ENCODE assay signal across 16 cellular contexts in genomic region chr4:6767725-6768538, GRCh38. TPM values are rescaled to one million over a fixed set of nuclear protein-coding genes. Genes with fewer than 3 reads are reported as not detected.
DNase-seq lines count a peak whose midpoint lies in the region; ATAC-seq, FAIRE-seq and TF ChIP-seq lines count a peak whose summit lies in the region.
"Had no signal": no experiment of that assay in that cellular context is flagged by ENCODE, and none has a peak within 500 bp of the region (broad histone marks: within the 10 kb centered on the region; RNA-seq: fewer than 3 reads in every experiment).

No MANE protein-coding gene starts in this region.

- intact Hi-C loops in HepG2 (cut with micrococcal nuclease; ENCODE audit: unreplicated experiment) = no loop called here
- intact Hi-C loops in right lobe of liver (cut with DNase I) = no loop called here
- intact Hi-C loops in body of pancreas (cut with DNase I) = no loop called here
- intact Hi-C loops in mucosa of descending colon (cut with DNase I, micrococcal nuclease) = no loop called here

- peak overlapping the region; percentile 47 for H3K9ac ChIP-seq in HepG2 (ENCODE audit: insufficient read depth, low read depth, low read length)

- H3K27me3 ChIP-seq in HepG2 (ENCODE audit: control insufficient read depth in 1 of 2, insufficient read depth in 2 of 2, low read length in 2 of 2) (no peaks in the 10 kb centered on the region), right lobe of liver (no peaks in the 10 kb centered on the region), body of pancreas (no peaks in the 10 kb centered on the region)
- H3K27me3 ChIP-seq: upper lobe of left lung had no signal

- TF ChIP-seq POLR2A in HepG2 (IDR thresholded peaks at IDR 0.05; ENCODE audit: insufficient read depth in 1 of 2, low read depth in 2 of 2, low read length in 2 of 2) (no peak), right lobe of liver (IDR thresholded peaks at IDR 0.05) (no peak), body of pancreas (IDR thresholded peaks at IDR 0.05) (no peak)

- H3K9me3 ChIP-seq in HepG2 (ENCODE audit: low read length) (no peaks in the 10 kb centered on the region), right lobe of liver (no peaks in the 10 kb centered on the region), body of pancreas (no peaks in the 10 kb centered on the region), mucosa of descending colon (no peaks in the 10 kb centered on the region)
- H3K9me3 ChIP-seq: upper lobe of left lung had no signal

- TF ChIP-seq CTCF in HepG2 (CRISPR knock-in tag; IDR thresholded peaks at IDR 0.05) (no peak), right lobe of liver (IDR thresholded peaks at IDR 0.05) (no peak), body of pancreas (IDR thresholded peaks at IDR 0.05) (no peak), mucosa of descending colon (IDR thresholded peaks at IDR 0.05) (no peak)

- FAIRE-seq in HepG2 (lab: Jason Lieb, UNC) (peak; percentile 23), urothelium cell line (lab: Jason Lieb, UNC) (peak; percentile 35)
- FAIRE-seq: islet of Langerhans had no signal

- WGBS in HepG2 (ENCODE audit: low lambda C conversion rate) = 10% methylated on average over 19 of the region's 23 CpGs
- 63% methylated on average over 12 of the region's 23 CpGs for WGBS in right lobe of liver (ENCODE audit: insufficient coverage, low coverage, low lambda C conversion rate, missing lambda C conversion rate)
- WGBS in body of pancreas, 2 donors = 45 to 60% methylated on average over 13 to 22 of the region's 23 CpGs

- BruUV-seq in HepG2 (replicated peaks; lab: Mats Ljungman, UMichigan) = no TSS peak

- no peaks in the 10 kb centered on the region for H4K20me1 ChIP-seq in HepG2 (ENCODE audit: insufficient read depth, low read length)

- H3K79me2 ChIP-seq in HepG2 (ENCODE audit: insufficient read depth, low read length) = no peaks in the 10 kb centered on the region

- in situ Hi-C loops in HepG2 (cut with HindIII; ENCODE audit: extremely low pct_ligation_motif_present, low pct_unique_long_range_greater_than_20kb) = no loop called here

- POLR2A ChIA-PET in HepG2 (lab: Yijun Ruan, JAX) = interaction anchor here (0.7 to 9.3 kb wide), 24 partner anchors 8 to 336 kb away, joined by 3 to 207 read pairs (median 6); partner anchors contain the start of genes GRPEL1, MRFAP1L1 and S100P

- TF ChIP-seq RAD21 in HepG2 (CRISPR knock-in tag; IDR thresholded peaks at IDR 0.05) = no peak

- H3K27ac ChIP-seq in HepG2 (ENCODE audit: extremely low read length, insufficient read depth, low read length) (peak overlapping the region; percentile 18), right lobe of liver (no peak overlapping the region), body of pancreas (peak overlapping the region; percentile 25 to 79 (median 64))
- H3K27ac ChIP-seq: upper lobe of left lung had no signal

- ATAC-seq in HepG2 = peak; percentile 63
- no peak for ATAC-seq in right lobe of liver
- ATAC-seq in body of pancreas = peak; percentile 34
- peak; percentile 66 for ATAC-seq in mucosa of descending colon
- no peak for ATAC-seq in HG02884 (IDR thresholded peaks at IDR 0.05; ENCODE audit: unreplicated experiment)

- TF ChIP-seq EP300 in HepG2 (IDR thresholded peaks at IDR 0.05; ENCODE audit: low read depth in 2 of 2, low read length in 2 of 2) (peak in 1 of 2 experiments; percentile 50; a peak in 2 of 4 replicates), HepG2 (CRISPR knock-in tag; IDR thresholded peaks at IDR 0.05; ENCODE audit: borderline replicate concordance) (peak; percentile 40; the same call in 1 of the 2 replicates)

- H3K36me3 ChIP-seq in HepG2 (replicated peaks in 1 of 2; ENCODE audit: control insufficient read depth in 1 of 2, insufficient read depth in 2 of 2, low read length in 2 of 2) = no peaks in the 10 kb centered on the region
- H3K36me3 ChIP-seq in right lobe of liver = no peaks in the 10 kb centered on the region
- no peaks in the 10 kb centered on the region for H3K36me3 ChIP-seq in body of pancreas (replicated peaks in 1 of 2; ENCODE audit: insufficient read depth in 1 of 2, low read depth in 2 of 2)
- H3K36me3 ChIP-seq in mucosa of descending colon (ENCODE audit: low read depth) = no peaks in the 10 kb centered on the region
- H3K36me3 ChIP-seq: upper lobe of left lung had no signal

- H2AFZ ChIP-seq in HepG2 (ENCODE audit: low read length) = no peak overlapping the region

- CTCF ChIA-PET in HepG2 (lab: Yijun Ruan, JAX; ENCODE audit: low intra/inter-chr PET ratio, low total read pairs) = no interaction called here

- peak; percentile 73 for DNase-seq in HepG2 (ENCODE audit: low spot score)
- DNase-seq in right lobe of liver = no peak
- peak in 2 of 4 donors; percentile 31 to 33 for DNase-seq in body of pancreas
- DNase-seq in mucosa of descending colon = peak; percentile 69 to 79 (median 75)
- DNase-seq in urothelium cell line (ENCODE audit: low spot score) = peak; percentile 41
- DNase-seq in activated CD4-positive, alpha-beta T cell treated with anti-CD3 and anti-CD28 coated beads for 48 hours = no peak
- no peak for DNase-seq in DMS53 (lab: John Stamatoyannopoulos, UW)
- DNase-seq: activated CD4-positive, CD25-positive, alpha-beta regulatory T cell treated with anti-CD3 and anti-CD28 coated beads, Interleukin-2, amount 50 U/mL, for 72 hours; activated T-cell treated with anti-CD3 and anti-CD28 coated beads, Interleukin-2, amount 50 U/mL, for 1 hour; DND-41; KG1; NK-92 treated with Interleukin-12 subunit alpha and Interleukin-12 subunit beta, amount 100 ng/mL, for 24 hours; SW 1271 had no signal

- H3K4me3 ChIP-seq in HepG2 (replicated peaks in 1 of 3; ENCODE audit: insufficient read depth in 1 of 3, low read depth in 2 of 3, low read length in 3 of 3) (peak overlapping the region; percentile 34 to 62 (median 46); a peak in 5 of 6 replicates), right lobe of liver (no peak overlapping the region), body of pancreas (no peak overlapping the region), mucosa of descending colon (no peak overlapping the region)
- H3K4me3 ChIP-seq: upper lobe of left lung had no signal

- H3K4me1 ChIP-seq in HepG2 (ENCODE audit: insufficient read depth, low read length) (peaks cover 82% of the 10 kb centered on the region), right lobe of liver (peaks cover 0 to 13% (median 0%) of the 10 kb centered on the region in 4 donors), body of pancreas (peaks cover 7% of the 10 kb centered on the region), mucosa of descending colon (ENCODE audit: low read depth) (peaks cover 44% of the 10 kb centered on the region)

- peak overlapping the region; percentile 91 for H3K4me2 ChIP-seq in HepG2 (ENCODE audit: low read depth, low read length)

RNA-seq across cellular contexts. Expression of gene KIAA0232, which starts 14.6 kb away (rescaled TPM):
- total RNA-seq in HepG2 (2016; rRNA removed; fragmentation: Illumina TruSeq; extraction: Trizol) (17.1 and 24.1 TPM in 2 replicates), right lobe of liver (10 to 100 TPM; 12.0 to 23.8 (median 16.5) TPM), body of pancreas (10 to 100 TPM in 1 of 2 donors, 1 to 10 TPM in 1; 9.6 to 15.0 TPM), mucosa of descending colon (10 to 100 TPM; 31.5 to 47.4 (median 46.6) TPM)
- total RNA-seq in HepG2 (2016; cell fraction: cytosol; rRNA removed; fragmentation: Illumina TruSeq; extraction: Trizol; ENCODE audit: low read depth) = 10.8 and 11.4 TPM in 2 replicates
- total RNA-seq in HepG2 (2016; cell fraction: insoluble cytoplasmic fraction; rRNA removed; fragmentation: Illumina TruSeq; extraction: Trizol) = 17.2 and 22.3 TPM in 2 replicates
- total RNA-seq in HepG2 (2016; cell fraction: membrane; rRNA removed; fragmentation: Illumina TruSeq; extraction: Trizol) = 11.9 and 12.9 TPM in 2 replicates
- 25.6 and 32.5 TPM in 2 replicates for total RNA-seq in HepG2 (2016; cell fraction: nucleus; rRNA removed; fragmentation: Illumina TruSeq; extraction: Trizol)
- 7.8 and 8.1 TPM in 2 replicates for polyA plus RNA-seq in HepG2 (2011; rRNA removed)
- polyA plus RNA-seq in HepG2 (2011; cell fraction: cytosol; rRNA removed) = 3.8 and 5.9 TPM in 2 replicates
- 9.7 and 12.4 TPM in 2 replicates for polyA plus RNA-seq in HepG2 (2011; cell fraction: nucleus; rRNA removed)
- 10.7 and 10.9 TPM in 2 replicates for polyA plus RNA-seq in HepG2 (2012)
- 0.92 and 1.4 TPM in 2 replicates for polyA plus RNA-seq in HepG2 (2016; cell fraction: cytosol; fragmentation: Illumina TruSeq; extraction: Trizol; ENCODE audit: low read depth)
- 13.7 and 13.8 TPM in 2 replicates for polyA plus RNA-seq in HepG2 (2016; cell fraction: insoluble cytoplasmic fraction; fragmentation: Illumina TruSeq; extraction: Trizol; ENCODE audit: low read depth)
- polyA plus RNA-seq in HepG2 (2016; cell fraction: membrane; fragmentation: Illumina TruSeq; extraction: Trizol; ENCODE audit: low read depth) = 2.4 and 2.8 TPM in 2 replicates
- polyA plus RNA-seq in HepG2 (2016; cell fraction: nucleus; fragmentation: Illumina TruSeq; extraction: Trizol; ENCODE audit: insufficient read depth, low read depth) = 20.4 and 20.5 TPM in 2 replicates
- polyA minus RNA-seq in HepG2 (2011; rRNA and poly(A)+ RNA removed; ENCODE audit: low replicate concordance) = 22.4 and 23.8 TPM in 2 replicates
- 6.6 and 9.1 TPM in 2 replicates for polyA minus RNA-seq in HepG2 (2011; cell fraction: cytosol; rRNA and poly(A)+ RNA removed)
- polyA minus RNA-seq in HepG2 (2011; cell fraction: nucleus; rRNA and poly(A)+ RNA removed) = 29.7 and 41.5 TPM in 2 replicates

RNA-seq across cellular contexts. Expression of gene BLOC1S4, which starts 52.0 kb away (rescaled TPM):
- 18.7 and 20.9 TPM in 2 replicates for total RNA-seq in HepG2 (2016; rRNA removed; fragmentation: Illumina TruSeq; extraction: Trizol)
- 4.7 and 6.1 TPM in 2 replicates for total RNA-seq in HepG2 (2016; cell fraction: cytosol; rRNA removed; fragmentation: Illumina TruSeq; extraction: Trizol; ENCODE audit: low read depth)
- total RNA-seq in HepG2 (2016; cell fraction: insoluble cytoplasmic fraction; rRNA removed; fragmentation: Illumina TruSeq; extraction: Trizol) = 19.1 and 20.1 TPM in 2 replicates
- 11.7 and 12.0 TPM in 2 replicates for total RNA-seq in HepG2 (2016; cell fraction: membrane; rRNA removed; fragmentation: Illumina TruSeq; extraction: Trizol)
- total RNA-seq in HepG2 (2016; cell fraction: nucleus; rRNA removed; fragmentation: Illumina TruSeq; extraction: Trizol) = 7.6 and 7.9 TPM in 2 replicates
- polyA plus RNA-seq in HepG2 (2011; rRNA removed) = 15.5 and 17.6 TPM in 2 replicates
- 19.4 and 26.2 TPM in 2 replicates for polyA plus RNA-seq in HepG2 (2011; cell fraction: cytosol; rRNA removed)
- polyA plus RNA-seq in HepG2 (2011; cell fraction: nucleus; rRNA removed) = 9.3 and 10.5 TPM in 2 replicates
- polyA plus RNA-seq in HepG2 (2012) = 10.5 and 11.1 TPM in 2 replicates
- polyA plus RNA-seq in HepG2 (2016; cell fraction: cytosol; fragmentation: Illumina TruSeq; extraction: Trizol; ENCODE audit: low read depth) = 3.6 and 4.1 TPM in 2 replicates
- polyA plus RNA-seq in HepG2 (2016; cell fraction: insoluble cytoplasmic fraction; fragmentation: Illumina TruSeq; extraction: Trizol; ENCODE audit: low read depth) = 22.2 and 23.4 TPM in 2 replicates
- 7.5 and 8.0 TPM in 2 replicates for polyA plus RNA-seq in HepG2 (2016; cell fraction: membrane; fragmentation: Illumina TruSeq; extraction: Trizol; ENCODE audit: low read depth)
- polyA plus RNA-seq in HepG2 (2016; cell fraction: nucleus; fragmentation: Illumina TruSeq; extraction: Trizol; ENCODE audit: insufficient read depth, low read depth) = 10.3 and 14.0 TPM in 2 replicates
- 5.1 and 16.2 TPM in 2 replicates for polyA minus RNA-seq in HepG2 (2011; rRNA and poly(A)+ RNA removed; ENCODE audit: low replicate concordance)
- polyA minus RNA-seq in HepG2 (2011; cell fraction: cytosol; rRNA and poly(A)+ RNA removed) = 9.3 and 9.9 TPM in 2 replicates
- polyA minus RNA-seq in HepG2 (2011; cell fraction: nucleus; rRNA and poly(A)+ RNA removed) = 5.5 and 7.0 TPM in 2 replicates
- 1 to 10 TPM; 3.0 to 9.9 (median 6.6) TPM for total RNA-seq in right lobe of liver
- total RNA-seq in body of pancreas = 10 to 100 TPM; 16.5 to 17.1 TPM
- 10 to 100 TPM; 11.8 to 12.8 (median 11.8) TPM for total RNA-seq in mucosa of descending colon

RNA-seq across cellular contexts. Expression of gene MRFAP1L1, which starts 58.3 kb away (rescaled TPM):
- total RNA-seq in HepG2 (2016; rRNA removed; fragmentation: Illumina TruSeq; extraction: Trizol) (76.6 and 124 TPM in 2 replicates), right lobe of liver (10 to 100 TPM; 18.9 to 30.7 (median 28.4) TPM), body of pancreas (10 to 100 TPM; 34.3 to 44.1 TPM), mucosa of descending colon (10 to 100 TPM; 24.2 to 49.0 (median 31.2) TPM)
- total RNA-seq in HepG2 (2016; cell fraction: cytosol; rRNA removed; fragmentation: Illumina TruSeq; extraction: Trizol; ENCODE audit: low read depth) = 12.0 and 14.9 TPM in 2 replicates
- total RNA-seq in HepG2 (2016; cell fraction: insoluble cytoplasmic fraction; rRNA removed; fragmentation: Illumina TruSeq; extraction: Trizol) = 82.6 and 130 TPM in 2 replicates
- total RNA-seq in HepG2 (2016; cell fraction: membrane; rRNA removed; fragmentation: Illumina TruSeq; extraction: Trizol) = 36.1 and 39.2 TPM in 2 replicates
- 35.4 and 41.2 TPM in 2 replicates for total RNA-seq in HepG2 (2016; cell fraction: nucleus; rRNA removed; fragmentation: Illumina TruSeq; extraction: Trizol)
- polyA plus RNA-seq in HepG2 (2011; rRNA removed) = 39.9 and 44.8 TPM in 2 replicates
- polyA plus RNA-seq in HepG2 (2011; cell fraction: cytosol; rRNA removed) = 29.0 and 43.5 TPM in 2 replicates
- polyA plus RNA-seq in HepG2 (2011; cell fraction: nucleus; rRNA removed) = 12.5 and 20.0 TPM in 2 replicates
- 55.6 and 62.7 TPM in 2 replicates for polyA plus RNA-seq in HepG2 (2012)
- polyA plus RNA-seq in HepG2 (2016; cell fraction: cytosol; fragmentation: Illumina TruSeq; extraction: Trizol; ENCODE audit: low read depth) = 6.5 and 6.6 TPM in 2 replicates
- polyA plus RNA-seq in HepG2 (2016; cell fraction: insoluble cytoplasmic fraction; fragmentation: Illumina TruSeq; extraction: Trizol; ENCODE audit: low read depth) = 143 and 162 TPM in 2 replicates
- polyA plus RNA-seq in HepG2 (2016; cell fraction: membrane; fragmentation: Illumina TruSeq; extraction: Trizol; ENCODE audit: low read depth) = 21.2 and 21.7 TPM in 2 replicates
- 60.2 and 60.7 TPM in 2 replicates for polyA plus RNA-seq in HepG2 (2016; cell fraction: nucleus; fragmentation: Illumina TruSeq; extraction: Trizol; ENCODE audit: insufficient read depth, low read depth)
- 10.4 and 12.8 TPM in 2 replicates for polyA minus RNA-seq in HepG2 (2011; rRNA and poly(A)+ RNA removed; ENCODE audit: low replicate concordance)
- polyA minus RNA-seq in HepG2 (2011; cell fraction: cytosol; rRNA and poly(A)+ RNA removed) = 13.6 and 15.5 TPM in 2 replicates
- 16.1 and 16.2 TPM in 2 replicates for polyA minus RNA-seq in HepG2 (2011; cell fraction: nucleus; rRNA and poly(A)+ RNA removed)

Comparison
In these comparisons a context has a peak if more than half of its experiments do, and no peak if none do; other contexts are left out.
1. ATAC-seq: peak in HepG2 (single experiment), body of pancreas (single experiment) and mucosa of descending colon (single experiment); none in right lobe of liver (0 of 4) and HG02884 (single experiment).
2. DNase-seq: peak in HepG2 (single experiment), mucosa of descending colon (3 of 3) and urothelium cell line (single experiment); none in right lobe of liver (0 of 3), activated CD4-positive, alpha-beta T cell treated with anti-CD3 and anti-CD28 coated beads for 48 hours (single experiment) and DMS53 (single experiment).
3. H3K27ac ChIP-seq: peak in HepG2 (single experiment) and body of pancreas (4 of 4); none in right lobe of liver (0 of 3).
4. H3K4me3 ChIP-seq: peak in HepG2 (3 of 3); none in right lobe of liver (0 of 3), body of pancreas (0 of 2) and mucosa of descending colon (single experiment).